2 cellular contexts compared by ENCODE assay signal in genomic region chr16:8788578-8789172, GRCh38.
TF ChIP-seq lines count a peak whose summit lies in the region.

No MANE protein-coding gene starts in this region.

TF ChIP-seq in H1, 55 proteins besides CTCF, POLR2A, EP300 and RAD21 (continued from another document):
- no peak for TF ChIP-seq BACH1 (IDR thresholded peaks at IDR 0.05; ENCODE audit: low read length)

TF ChIP-seq in liver, 16 proteins besides CTCF, POLR2A, EP300 and RAD21 (continued from another document):
- TF ChIP-seq ZBTB33 (IDR thresholded peaks at IDR 0.05) (no peak), NR2F2 (IDR thresholded peaks at IDR 0.05) (no peak), HNF4A (conservative IDR thresholded peaks at IDR 0.05) (peak; percentile 87 to 99), ATF3 (IDR thresholded peaks at IDR 0.05) (peak; percentile 36), RXRA (IDR thresholded peaks at IDR 0.05) (peak; percentile 32 to 76), MAX (IDR thresholded peaks at IDR 0.05) (peak; percentile 34)
